13 cellular contexts compared by ENCODE assay signal in genomic region chr9:68998812-68999211, GRCh38. TPM values are rescaled to one million over a fixed set of nuclear protein-coding genes. Genes with fewer than 3 reads are reported as not detected.
DNase-seq lines count a peak whose midpoint lies in the region; ATAC-seq and TF ChIP-seq lines count a peak whose summit lies in the region.
"Had no signal": no experiment of that assay in that cellular context is flagged by ENCODE, and none has a peak within 500 bp of the region (broad histone marks: within the 10 kb centered on the region; RNA-seq: fewer than 3 reads in every experiment).

No MANE protein-coding gene starts in this region.

- H3K9me3 Mint-ChIP-seq in central memory CD8-positive, alpha-beta T cell, result no peaks in the 10 kb centered on the region
- H3K9me3 Mint-ChIP-seq: T-cell had no signal

- DNase-seq in central memory CD8-positive, alpha-beta T cell (ENCODE audit: low spot score in 2 of 2), result no peak
- DNase-seq in stimulated activated CD8-positive, alpha-beta memory T cell treated with anti-CD3 and anti-CD28 coated beads, Interleukin-4, amount 100 ng/mL, for 48 hours, result no peak
- DNase-seq in DMS79 (lab: John Stamatoyannopoulos, UW), result no peak
- no peak for DNase-seq in G401 (ENCODE audit: low spot score)
- DNase-seq in midbrain (lab: John Stamatoyannopoulos, UW), result no peak
- DNase-seq: activated CD4-positive, alpha-beta T cell treated with anti-CD3 and anti-CD28 coated beads for 36 hours had no signal

- H3K27ac ChIP-seq in muscle layer of colon (ENCODE audit: low read depth, low read length), result peak overlapping the region; percentile 36

- no peak overlapping the region for H3K27ac Mint-ChIP-seq in central memory CD8-positive, alpha-beta T cell (ENCODE audit: low read depth)

- no peaks in the 10 kb centered on the region for H3K36me3 Mint-ChIP-seq in central memory CD8-positive, alpha-beta T cell (ENCODE audit: insufficient read depth)
- H3K36me3 Mint-ChIP-seq: T-cell had no signal

- H3K4me3 ChIP-seq in muscle layer of colon (ENCODE audit: low read depth in 1 of 2, low read length in 2 of 2), result no peak overlapping the region

- H3K36me3 ChIP-seq in muscle layer of colon (ENCODE audit: insufficient read depth, low read length), result no peaks in the 10 kb centered on the region

- H3K27me3 ChIP-seq in muscle layer of colon (ENCODE audit: control insufficient read depth in 1 of 2, insufficient read depth in 2 of 2, low read length in 2 of 2), result no peaks in the 10 kb centered on the region

- no peak overlapping the region for H3K4me3 Mint-ChIP-seq in central memory CD8-positive, alpha-beta T cell
- H3K4me3 Mint-ChIP-seq: activated CD4-positive, alpha-beta T cell treated with anti-CD3 and anti-CD28 coated beads for 36 hours; T-cell had no signal

- peak; percentile 17; the same call in 1 of the 3 replicates for TF ChIP-seq CTCF in GM12872 (IDR thresholded peaks at IDR 0.05; ENCODE audit: insufficient read depth, low read depth, low read length)

- H3K4me1 ChIP-seq in muscle layer of colon (ENCODE audit: insufficient read depth, low read length), result peaks cover 17% of the 10 kb centered on the region

- H3K9me3 ChIP-seq in muscle layer of colon (ENCODE audit: low read length), result no peaks in the 10 kb centered on the region

- H3K9ac ChIP-seq in muscle layer of colon (ENCODE audit: low read length), result no peak overlapping the region

- in situ Hi-C loops in G401 (cut with HindIII; ENCODE audit: low sequenced_read_pairs), result loop anchor here (10.0 kb wide), 1 partner anchor 414 kb away; no protein-coding TSS in a partner anchor

- H3K4me1 Mint-ChIP-seq in central memory CD8-positive, alpha-beta T cell, result peaks cover 12% of the 10 kb centered on the region

- H3K27me3 Mint-ChIP-seq in central memory CD8-positive, alpha-beta T cell, result peaks cover 10% of the 10 kb centered on the region

- peak; percentile 47 for ATAC-seq in HG03432 (IDR thresholded peaks at IDR 0.05; ENCODE audit: unreplicated experiment)
- ATAC-seq in central memory CD8-positive, alpha-beta T cell (replicated peaks; ENCODE audit: extremely low read depth, poor library complexity, severe bottlenecking), result peak; percentile 48

RNA-seq across cellular contexts. Expression of gene PRKACG, which starts 15.1 kb away (rescaled TPM):
- not detected in 2 replicates for total RNA-seq in G401 (2014; rRNA removed; shearing (Covaris generic))
- total RNA-seq: activated CD4-positive, alpha-beta T cell treated with anti-CD3 and anti-CD28 coated beads for 36 hours; Daoy; glomerular endothelial cell; liver; T-cell had no signal

RNA-seq across cellular contexts. Expression of gene FXN, which starts 36.7 kb away (rescaled TPM):
- 8.7 and 29.9 TPM in 2 replicates for total RNA-seq in G401 (2014; rRNA removed; shearing (Covaris generic))
